Comparison of ENCODE assay signal across 1 cellular context in genomic region chr15:50354838-50355611, GRCh38.
TF ChIP-seq lines count a peak whose summit lies in the region.

GABPB1 (minus strand) TSS chr15:50355198; CDS start chr15:50309798, 45,400 bp downstream.

TF ChIP-seq in HepG2, 621 proteins besides CTCF, POLR2A, EP300 and RAD21 (continued from another document and continues in another):
- TF ChIP-seq HNF1A (IDR thresholded peaks at IDR 0.05; ENCODE audit: low read depth), result no peak
- TF ChIP-seq HNF1A (CRISPR knock-in tag; IDR thresholded peaks at IDR 0.05; ENCODE audit: borderline replicate concordance), result peak; percentile 44; the same call in 1 of the 2 replicates
- TF ChIP-seq ZNF343 (CRISPR knock-in tag; IDR thresholded peaks at IDR 0.05), result no peak; the same call in 1 of the 2 replicates
- TF ChIP-seq ZSCAN22 (CRISPR knock-in tag; IDR thresholded peaks at IDR 0.05), result peak; percentile 23; the same call in 1 of the 2 replicates
- peak; percentile 85 for TF ChIP-seq PITX1 (CRISPR knock-in tag; IDR thresholded peaks at IDR 0.05)
- TF ChIP-seq MXD4 (CRISPR knock-in tag; IDR thresholded peaks at IDR 0.05), result peak; percentile 95
- peak; percentile 77; the same call in 1 of the 2 replicates for TF ChIP-seq KMT2A (CRISPR knock-in tag; IDR thresholded peaks at IDR 0.05)
- TF ChIP-seq ZNF512 (CRISPR knock-in tag; IDR thresholded peaks at IDR 0.05), result no peak
- TF ChIP-seq KAT7 (CRISPR knock-in tag; IDR thresholded peaks at IDR 0.05; ENCODE audit: borderline replicate concordance), result peak; percentile 62
- TF ChIP-seq ZNF280B (CRISPR knock-in tag; IDR thresholded peaks at IDR 0.05; ENCODE audit: borderline replicate concordance), result 0 out of 2 replicates have a peak, but pooled peaks have one; percentile 33
- TF ChIP-seq ZNF121 (CRISPR knock-in tag; IDR thresholded peaks at IDR 0.05), result 0 out of 2 replicates have a peak, but pooled peaks have one; percentile 31
- peak; percentile 100 for TF ChIP-seq MYC (CRISPR knock-in tag; IDR thresholded peaks at IDR 0.05; ENCODE audit: borderline replicate concordance)
- TF ChIP-seq HNF4A (CRISPR knock-in tag; IDR thresholded peaks at IDR 0.05), result peak; percentile 26; the same call in 1 of the 2 replicates
- no peak for TF ChIP-seq IKZF1 (IDR thresholded peaks at IDR 0.05)
- TF ChIP-seq NR2F6 (IDR thresholded peaks at IDR 0.05), result no peak
- no peak; the same call in 1 of the 2 replicates for TF ChIP-seq NR2F6 (CRISPR knock-in tag; IDR thresholded peaks at IDR 0.05)
- TF ChIP-seq DZIP1 (CRISPR knock-in tag; IDR thresholded peaks at IDR 0.05), result 0 out of 2 replicates have a peak, but pooled peaks have one; percentile 40
- TF ChIP-seq ZNF20 (CRISPR knock-in tag; IDR thresholded peaks at IDR 0.05), result peak; percentile 93
- peak; percentile 72; the same call in 1 of the 2 replicates for TF ChIP-seq ZNF430 (CRISPR knock-in tag; IDR thresholded peaks at IDR 0.05)
- no peak for TF ChIP-seq LBX2 (CRISPR knock-in tag; IDR thresholded peaks at IDR 0.05; ENCODE audit: borderline replicate concordance)
- peak; percentile 75 for TF ChIP-seq ZNF605 (CRISPR knock-in tag; IDR thresholded peaks at IDR 0.05)
- TF ChIP-seq TFAP4 (IDR thresholded peaks at IDR 0.05; ENCODE audit: borderline replicate concordance, low read depth), result peak; percentile 19; the same call in 1 of the 2 replicates
- TF ChIP-seq ZFX (CRISPR knock-in tag; IDR thresholded peaks at IDR 0.05; ENCODE audit: low read depth), result peak; percentile 91
- TF ChIP-seq FOSL2 (CRISPR knock-in tag; IDR thresholded peaks at IDR 0.05), result peak; percentile 72
- peak; percentile 13; the same call in 1 of the 2 replicates for TF ChIP-seq E2F2 (CRISPR knock-in tag; IDR thresholded peaks at IDR 0.05; ENCODE audit: borderline replicate concordance)
- TF ChIP-seq PAF1 (CRISPR knock-in tag; IDR thresholded peaks at IDR 0.05), result 0 out of 2 replicates have a peak, but pooled peaks have one; percentile 58
- no peak; the same call in 1 of the 2 replicates for TF ChIP-seq ZNF441 (CRISPR knock-in tag; IDR thresholded peaks at IDR 0.05; ENCODE audit: borderline replicate concordance)
- TF ChIP-seq ARNT (IDR thresholded peaks at IDR 0.05), result no peak
- no peak; the same call in 1 of the 2 replicates for TF ChIP-seq ZSCAN25 (CRISPR knock-in tag; IDR thresholded peaks at IDR 0.05)
- TF ChIP-seq HNRNPUL1 (IDR thresholded peaks at IDR 0.05; ENCODE audit: low read depth, low read length), result no peak
- TF ChIP-seq ZNF652 (CRISPR knock-in tag; IDR thresholded peaks at IDR 0.05; ENCODE audit: borderline replicate concordance, low read depth), result 0 out of 2 replicates have a peak, but pooled peaks have one; percentile 12
- TF ChIP-seq PBX3 (CRISPR knock-in tag; IDR thresholded peaks at IDR 0.05; ENCODE audit: borderline replicate concordance), result peak; percentile 43; the same call in 1 of the 2 replicates
- no peak for TF ChIP-seq HCFC1 (IDR thresholded peaks at IDR 0.05; ENCODE audit: low read depth, low read length)
- no peak for TF ChIP-seq PHB2 (IDR thresholded peaks at IDR 0.05; ENCODE audit: partially characterized antibody)
- TF ChIP-seq ZKSCAN8 (CRISPR knock-in tag; IDR thresholded peaks at IDR 0.05; ENCODE audit: borderline replicate concordance), result peak; percentile 55; the same call in 1 of the 2 replicates
- no peak for TF ChIP-seq KLF13 (CRISPR knock-in tag; IDR thresholded peaks at IDR 0.05)
- no peak for TF ChIP-seq ZNF251 (CRISPR knock-in tag; IDR thresholded peaks at IDR 0.05)
- TF ChIP-seq ZFP36L1 (CRISPR knock-in tag; IDR thresholded peaks at IDR 0.05), result no peak
- TF ChIP-seq STAG1 (CRISPR knock-in tag; IDR thresholded peaks at IDR 0.05), result no peak; the same call in 1 of the 2 replicates
- TF ChIP-seq ZBTB14 (CRISPR knock-in tag; IDR thresholded peaks at IDR 0.05), result peak; percentile 11; the same call in 1 of the 2 replicates
- peak; percentile 91 for TF ChIP-seq GABPB1 (CRISPR knock-in tag; IDR thresholded peaks at IDR 0.05)
- TF ChIP-seq TARDBP (CRISPR knock-in tag; IDR thresholded peaks at IDR 0.05), result peak; percentile 68
- TF ChIP-seq NR2F1 (CRISPR knock-in tag; IDR thresholded peaks at IDR 0.05), result no peak
- peak; percentile 88 for TF ChIP-seq ZNF747 (CRISPR knock-in tag; IDR thresholded peaks at IDR 0.05; ENCODE audit: borderline replicate concordance)
- no peak; the same call in none of the 2 replicates for TF ChIP-seq ZBTB44 (CRISPR knock-in tag; IDR thresholded peaks at IDR 0.05)
